In genomic region chr13:111211789-111212516, GRCh38 we compare ENCODE assay signal across 12 cellular contexts.
DNase-seq lines count a peak whose midpoint lies in the region; ATAC-seq lines count a peak whose summit lies in the region.
"Had no signal": no experiment of that assay in that cellular context is flagged by ENCODE, and none has a peak within 500 bp of the region (broad histone marks: within the 10 kb centered on the region; RNA-seq: fewer than 3 reads in every experiment).

No MANE protein-coding gene starts in this region.

- H3K27ac ChIP-seq in mesodermal cell (ENCODE audit: low read depth, low read length, severe bottlenecking) (peak overlapping the region; percentile 98), thymus (ENCODE audit: low read depth) (peak overlapping the region; percentile 2), caudate nucleus (ENCODE audit: low read depth, low read length) (no peak overlapping the region)
- H3K27ac ChIP-seq: testis had no signal

- ATAC-seq in HG03565 (IDR thresholded peaks at IDR 0.05; ENCODE audit: unreplicated experiment): no peak
- ATAC-seq: mucosa of descending colon had no signal

- no peaks in the 10 kb centered on the region for H3K36me3 ChIP-seq in mesodermal cell (ENCODE audit: control insufficient read depth, insufficient read depth, low read length)
- peaks cover 52% of the 10 kb centered on the region for H3K36me3 ChIP-seq in thymus (ENCODE audit: control insufficient read depth, insufficient read depth)

- WGBS in mesodermal cell (ENCODE audit: insufficient coverage in 2 of 2), 2 experiments: 41 to 43% methylated on average over 6 to 13 of the region's 13 CpGs
- 96% methylated on average over 13 of the region's 13 CpGs for WGBS in thymus

- no peaks in the 10 kb centered on the region for H3K27me3 ChIP-seq in thymus (ENCODE audit: control insufficient read depth, insufficient read depth)
- H3K27me3 ChIP-seq: testis had no signal

- H3K4me1 ChIP-seq in mesodermal cell (ENCODE audit: control insufficient read depth, insufficient read depth, low read length, poor library complexity, severe bottlenecking) (peaks cover 65% of the 10 kb centered on the region), thymus (ENCODE audit: control insufficient read depth, insufficient read depth, low read length) (peaks cover 15% of the 10 kb centered on the region)

- H3K4me3 ChIP-seq in mesodermal cell (ENCODE audit: extremely low read depth, insufficient read depth, low read length, poor library complexity, severe bottlenecking): no peak overlapping the region
- no peak overlapping the region for H3K4me3 ChIP-seq in thymus (ENCODE audit: low read length)
- H3K4me3 ChIP-seq: mucosa of descending colon, testis had no signal

- H3K9me3 ChIP-seq in mesodermal cell (ENCODE audit: control insufficient read depth, low read length) (no peaks in the 10 kb centered on the region), thymus (ENCODE audit: control insufficient read depth) (no peaks in the 10 kb centered on the region)
- H3K9me3 ChIP-seq: mucosa of descending colon, testis had no signal

- DNase-seq in NCI-H226: peak; percentile 19
- peak; percentile 16 for DNase-seq in dedifferentiated amniotic fluid mesenchymal stem cell (ENCODE audit: extremely low spot score)
- no peak for DNase-seq in caudate nucleus (lab: John Stamatoyannopoulos, UW)
- DNase-seq in T-helper 1 cell: no peak
- no peak for DNase-seq in D341Med (ENCODE audit: low spot score)
- DNase-seq: hypothalamus, KG1, mucosa of descending colon, testis had no signal

Comparison
In these comparisons a context has a peak if more than half of its experiments do, and no peak if none do; other contexts are left out.
1. DNase-seq: peak in NCI-H226 (single experiment) and dedifferentiated amniotic fluid mesenchymal stem cell (single experiment); none in caudate nucleus (0 of 61), T-helper 1 cell (0 of 5) and D341Med (single experiment).